Comparison of ENCODE assay signal across 25 cellular contexts in genomic region chr15:89649013-89649625, GRCh38. TPM values are rescaled to one million over a fixed set of nuclear protein-coding genes. Genes with fewer than 3 reads are reported as not detected.
"Had no signal": no experiment of that assay in that cellular context is flagged by ENCODE, and none has a peak within 500 bp of the region (broad histone marks: within the 10 kb centered on the region; RNA-seq: fewer than 3 reads in every experiment).

No MANE protein-coding gene starts in this region.

- H3K27me3 ChIP-seq: ovary, right lobe of liver had no signal

- H3K36me3 ChIP-seq: esophagus squamous epithelium, left lung, lower lobe of right lung, ovary, right lobe of liver had no signal

- H3K4me3 ChIP-seq: esophagus squamous epithelium, heart right ventricle, left lung, lower lobe of right lung, ovary, right lobe of liver had no signal

- H3K9me3 ChIP-seq: esophagus squamous epithelium, heart right ventricle, left lung, lower lobe of right lung, ovary, right lobe of liver had no signal

- DNase-seq: activated CD4-positive, alpha-beta T cell treated with anti-CD3 and anti-CD28 coated beads for 36 hours; activated CD4-positive, CD25-positive, alpha-beta regulatory T cell; activated CD8-positive, alpha-beta T cell treated with anti-CD3 and anti-CD28 coated beads, Interleukin-2, amount 10 ng/mL, durations not matched to agents 7 days and 5 days; activated naive CD8-positive, alpha-beta T cell treated with anti-CD3 and anti-CD28 coated beads, Interleukin-2, amount 50 U/mL, for 24 hours; amygdala; central memory CD4-positive, alpha-beta T cell; effector CD4-positive, alpha-beta T cell; esophagus squamous epithelium; foreskin melanocyte; heart right ventricle; lower lobe of right lung; mesenchymal stem cell; natural killer cell; right lobe of liver; small intestine; stimulated activated CD4-positive, alpha-beta T cell treated with anti-CD3 and anti-CD28 coated beads, Interleukin-4, amount 100 ng/mL, for 24 hours; stimulated activated CD8-positive, alpha-beta memory T cell treated with anti-CD3 and anti-CD28 coated beads, Interleukin-4, amount 100 ng/mL, for 48 hours; T-helper 1 cell; trophoblast cell had no signal

- H3K4me1 ChIP-seq: left lung, lower lobe of right lung, right lobe of liver had no signal

- H3K27ac ChIP-seq: epithelial cell of prostate, esophagus squamous epithelium, heart right ventricle, left lung, lower lobe of right lung, ovary, right lobe of liver had no signal

- FAIRE-seq: small intestine, urothelium cell line had no signal

RNA-seq across cellular contexts. Expression of gene PLIN1, which starts 30.0 kb away (rescaled TPM):
- total RNA-seq: activated CD8-positive, alpha-beta T cell treated with anti-CD3 and anti-CD28 coated beads, Interleukin-2, amount 10 ng/mL, durations not matched to agents 7 days and 5 days had no signal

RNA-seq across cellular contexts. Expression of gene WDR93, which starts 41.5 kb away (rescaled TPM):
- total RNA-seq: activated CD4-positive, alpha-beta T cell treated with anti-CD3 and anti-CD28 coated beads for 36 hours; activated CD8-positive, alpha-beta T cell treated with anti-CD3 and anti-CD28 coated beads, Interleukin-2, amount 10 ng/mL, durations not matched to agents 7 days and 5 days; esophagus squamous epithelium; glomerular endothelial cell; mononuclear cell; right lobe of liver had no signal
